In genomic region chr20:46132705-46133120, GRCh38 we compare ENCODE assay signal across 1 cellular context.
A peak's percentile ranks its signal among the peaks of the same experiment; 100 is the strongest.
TF ChIP-seq lines count a peak whose summit lies in the region.

No MANE protein-coding gene starts in this region.

TF ChIP-seq in HepG2, 621 proteins besides CTCF, POLR2A, EP300 and RAD21 (continued from another document and continues in another):
- TF ChIP-seq ARID4A (CRISPR knock-in tag; IDR thresholded peaks at IDR 0.05; ENCODE audit: borderline replicate concordance) (no peak), ZNF44 (CRISPR knock-in tag; IDR thresholded peaks at IDR 0.05) (no peak), TEAD2 (CRISPR knock-in tag; IDR thresholded peaks at IDR 0.05) (no peak), ZNF512B (CRISPR knock-in tag; IDR thresholded peaks at IDR 0.05; ENCODE audit: borderline replicate concordance) (0 out of 2 replicates have a peak, but pooled peaks have one; percentile 55), KDM2A (CRISPR knock-in tag; IDR thresholded peaks at IDR 0.05; ENCODE audit: borderline replicate concordance, low read depth) (peak; percentile 71), ZNF749 (CRISPR knock-in tag; IDR thresholded peaks at IDR 0.05; ENCODE audit: borderline replicate concordance) (no peak), ZBTB38 (CRISPR knock-in tag; IDR thresholded peaks at IDR 0.05) (no peak), SATB2 (CRISPR knock-in tag; IDR thresholded peaks at IDR 0.05) (no peak), TBX2 (CRISPR knock-in tag; IDR thresholded peaks at IDR 0.05; ENCODE audit: borderline replicate concordance) (no peak), GTF3A (CRISPR knock-in tag; conservative IDR thresholded peaks at IDR 0.05) (no peak), ZNF564 (CRISPR knock-in tag; IDR thresholded peaks at IDR 0.05) (no peak), SNAI1 (CRISPR knock-in tag; IDR thresholded peaks at IDR 0.05; ENCODE audit: borderline replicate concordance) (no peak), ZNF510 (CRISPR knock-in tag; IDR thresholded peaks at IDR 0.05; ENCODE audit: low read depth) (no peak), ZNF577 (CRISPR knock-in tag; IDR thresholded peaks at IDR 0.05; ENCODE audit: borderline replicate concordance, low read depth) (no peak), PRDM10 (CRISPR knock-in tag; IDR thresholded peaks at IDR 0.05; ENCODE audit: low read depth) (no peak), ZNF737 (CRISPR knock-in tag; IDR thresholded peaks at IDR 0.05; ENCODE audit: borderline replicate concordance) (peak; percentile 51; the same call in 1 of the 2 replicates), RFXANK (CRISPR knock-in tag; IDR thresholded peaks at IDR 0.05) (no peak), ATAD3A (CRISPR knock-in tag; IDR thresholded peaks at IDR 0.05) (no peak), CEBPG (CRISPR knock-in tag; IDR thresholded peaks at IDR 0.05) (no peak), MTERF4 (CRISPR knock-in tag; IDR thresholded peaks at IDR 0.05) (no peak), ZNF777 (CRISPR knock-in tag; IDR thresholded peaks at IDR 0.05) (0 out of 2 replicates have a peak, but pooled peaks have one; percentile 23), ZSCAN25 (CRISPR knock-in tag; IDR thresholded peaks at IDR 0.05) (no peak), ZNF143 (CRISPR knock-in tag; IDR thresholded peaks at IDR 0.05) (no peak), CREB1 (IDR thresholded peaks at IDR 0.05) (no peak), CREB1 (CRISPR knock-in tag; IDR thresholded peaks at IDR 0.05) (no peak), GFI1 (CRISPR knock-in tag; IDR thresholded peaks at IDR 0.05; ENCODE audit: borderline replicate concordance) (no peak), ZNF713 (CRISPR knock-in tag; IDR thresholded peaks at IDR 0.05) (no peak), NFKBIZ (CRISPR knock-in tag; IDR thresholded peaks at IDR 0.05) (no peak), NBN (conservative IDR thresholded peaks at IDR 0.05) (no peak), ZNF136 (CRISPR knock-in tag; IDR thresholded peaks at IDR 0.05; ENCODE audit: low read depth) (0 out of 2 replicates have a peak, but pooled peaks have one; percentile 43), ZNF75D (CRISPR knock-in tag; IDR thresholded peaks at IDR 0.05; ENCODE audit: borderline replicate concordance) (no peak), ATF6 (CRISPR knock-in tag; conservative IDR thresholded peaks at IDR 0.05) (no peak), ZNF773 (CRISPR knock-in tag; IDR thresholded peaks at IDR 0.05; ENCODE audit: borderline replicate concordance) (no peak), TCF7 (IDR thresholded peaks at IDR 0.05; ENCODE audit: low read depth) (no peak), TGIF2 (CRISPR knock-in tag; IDR thresholded peaks at IDR 0.05) (peak; percentile 72; the same call in 1 of the 2 replicates), NFE2L2 (IDR thresholded peaks at IDR 0.05; ENCODE audit: low read length) (no peak), ATF3 (CRISPR knock-in tag; IDR thresholded peaks at IDR 0.05) (no peak; the same call in 1 of the 2 replicates), KLF15 (CRISPR knock-in tag; IDR thresholded peaks at IDR 0.05; ENCODE audit: borderline replicate concordance) (no peak), RXRA (CRISPR knock-in tag; IDR thresholded peaks at IDR 0.05) (0 out of 2 replicates have a peak, but pooled peaks have one; percentile 24), ZNF619 (CRISPR knock-in tag; IDR thresholded peaks at IDR 0.05) (0 out of 2 replicates have a peak, but pooled peaks have one; percentile 81), ZNF766 (CRISPR knock-in tag; IDR thresholded peaks at IDR 0.05; ENCODE audit: borderline replicate concordance) (no peak), ZNF333 (CRISPR knock-in tag; IDR thresholded peaks at IDR 0.05; ENCODE audit: borderline replicate concordance) (no peak), ZNF331 (CRISPR knock-in tag; IDR thresholded peaks at IDR 0.05) (no peak), KLF16 (CRISPR knock-in tag; IDR thresholded peaks at IDR 0.05) (0 out of 4 replicates have a peak, but pooled peaks of 1 of the 2 experiments have one; percentile 23), ATRX (CRISPR knock-in tag; IDR thresholded peaks at IDR 0.05; ENCODE audit: borderline replicate concordance) (no peak), ZNF124 (CRISPR knock-in tag; IDR thresholded peaks at IDR 0.05) (no peak), HMGXB3 (CRISPR knock-in tag; IDR thresholded peaks at IDR 0.05; ENCODE audit: borderline replicate concordance) (no peak), ZNF225 (CRISPR knock-in tag; IDR thresholded peaks at IDR 0.05) (no peak), ZNF550 (CRISPR knock-in tag; IDR thresholded peaks at IDR 0.05; ENCODE audit: borderline replicate concordance) (no peak), TP53 (CRISPR knock-in tag; conservative IDR thresholded peaks at IDR 0.05) (no peak), DNMT3B (CRISPR knock-in tag; conservative IDR thresholded peaks at IDR 0.05) (no peak), HOXA3 (CRISPR knock-in tag; IDR thresholded peaks at IDR 0.05) (no peak; the same call in 1 of the 2 replicates), KAT2B (IDR thresholded peaks at IDR 0.05; ENCODE audit: borderline replicate concordance, low read depth, low read length) (no peak), NR1H2 (CRISPR knock-in tag; IDR thresholded peaks at IDR 0.05; ENCODE audit: borderline replicate concordance, low read depth) (no peak), MED1 (CRISPR knock-in tag; IDR thresholded peaks at IDR 0.05) (no peak)
